Comparison of ENCODE assay signal across 8 cellular contexts in the genomic region with DNA sequence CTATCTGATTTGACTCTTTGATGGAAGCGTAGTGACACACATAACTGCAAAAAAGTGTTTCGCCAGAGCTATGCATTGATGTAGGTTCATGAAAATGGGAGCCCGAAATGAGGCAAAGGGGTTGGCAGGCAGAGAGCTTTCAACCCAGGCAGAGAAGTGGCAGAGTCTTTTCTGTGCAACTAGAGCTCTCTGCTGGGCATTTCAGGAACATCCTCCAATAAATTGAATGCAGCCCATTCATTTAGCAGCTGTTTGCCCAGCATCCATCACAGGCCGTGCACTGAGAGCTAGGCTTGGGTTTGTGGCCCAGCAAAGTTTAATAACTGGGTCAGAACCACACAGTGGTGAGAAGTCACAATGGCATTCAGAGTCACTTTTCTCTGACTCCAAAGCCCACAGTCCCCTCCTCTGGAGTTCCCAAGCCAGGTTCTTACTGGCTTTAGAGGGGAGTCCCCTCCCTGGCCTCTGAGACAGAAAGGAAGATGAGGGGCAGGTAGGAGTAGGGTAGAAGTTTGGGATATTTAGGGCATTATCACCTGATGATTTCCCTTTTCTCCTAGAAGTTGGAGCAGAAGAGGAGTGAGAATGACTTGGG. TPM values are rescaled to one million over a fixed set of nuclear protein-coding genes. Genes with fewer than 3 reads are reported as not detected.
DNase-seq lines count a peak whose midpoint lies in the region; ATAC-seq and TF ChIP-seq lines count a peak whose summit lies in the region.

No MANE protein-coding gene starts in this region.

- CTCF ChIA-PET in BJ (lab: Yijun Ruan, JAX) = interaction anchor here (0.7 to 1.9 kb wide), 15 partner anchors 9 to 424 kb away, joined by 3 to 13 read pairs (median 4); no protein-coding TSS in a partner anchor

- H3K27me3 ChIP-seq in BJ (ENCODE audit: control insufficient read depth, insufficient read depth, low read length) = no peaks in the 10 kb centered on the region; the same call in 1 of the 2 replicates

- H3K36me3 ChIP-seq in BJ (ENCODE audit: control insufficient read depth, insufficient read depth, low read length) = no peaks in the 10 kb centered on the region

- in situ Hi-C loops in GM13977 (cut with MboI; ENCODE audit: low pct_unique_long_range_greater_than_20kb, low sequenced_read_pairs, unreplicated experiment) = no loop called here

- TF ChIP-seq CTCF in BJ (IDR thresholded peaks at IDR 0.05; ENCODE audit: insufficient read depth, low read depth, low read length) = peak; percentile 45
- peak; percentile 14 for TF ChIP-seq CTCF in GM13977 (IDR thresholded peaks at IDR 0.05; ENCODE audit: extremely low read depth, insufficient read depth, missing control alignments)

- H3K4me3 ChIP-seq in BJ (ENCODE audit: low read depth, low read length) = no peak overlapping the region

- POLR2A ChIA-PET in BJ (lab: Charles Lee) = interaction anchor here (0.8 kb wide), 1 partner anchor 299 kb away, joined by 3 read pairs; no protein-coding TSS in a partner anchor

- DNase-seq in BJ (ENCODE audit: low read depth) = no peak
- peak; percentile 50 for DNase-seq in GM13977 (ENCODE audit: low spot score)
- peak; percentile 44 for DNase-seq in NCI-H345 treated with DMSO at 0.1 percent for 48 hours (lab: John Stamatoyannopoulos, UW; ENCODE audit: unreplicated experiment)
- DNase-seq in amniotic epithelial cell (ENCODE audit: low read depth) = peak; percentile 18
- peak; percentile 17 for DNase-seq in kidney glomerular epithelial cell (lab: John Stamatoyannopoulos, UW)

- ATAC-seq in GM18858 (IDR thresholded peaks at IDR 0.05; ENCODE audit: unreplicated experiment) (no peak), HG02571 (IDR thresholded peaks at IDR 0.05; ENCODE audit: unreplicated experiment) (no peak), HG02970 (IDR thresholded peaks at IDR 0.05; ENCODE audit: low FRiP score, unreplicated experiment) (no peak)

RNA-seq across cellular contexts. Expression of a gene that starts 31.8 kb away (rescaled TPM):
- polyA plus RNA-seq in BJ (2011; rRNA removed) = 46.8 and 62.2 TPM in 2 replicates
- 49.3 and 61.5 TPM in 2 replicates for polyA minus RNA-seq in BJ (2011; rRNA and poly(A)+ RNA removed)
